Comparison of ENCODE assay signal across 1 cellular context in genomic region chr10:53846809-53847208, GRCh38.
TF ChIP-seq lines count a peak whose summit lies in the region.

No MANE protein-coding gene starts in this region.

TF ChIP-seq in SK-N-SH treated with all-trans-retinoic acid at 6 μM for 48 hours, 23 proteins besides CTCF, POLR2A, EP300 and RAD21 (continued from another document):
- TF ChIP-seq BACH2 (CRISPR knock-in tag; IDR thresholded peaks at IDR 0.05; ENCODE audit: borderline replicate concordance) (no peak), ZC3H10 (CRISPR knock-in tag; IDR thresholded peaks at IDR 0.05) (no peak), ISL1 (CRISPR knock-in tag; IDR thresholded peaks at IDR 0.05) (no peak), CSDC2 (CRISPR knock-in tag; IDR thresholded peaks at IDR 0.05) (no peak), ARNTL (CRISPR knock-in tag; IDR thresholded peaks at IDR 0.05; ENCODE audit: borderline replicate concordance, low read depth) (no peak), OSR1 (CRISPR knock-in tag; IDR thresholded peaks at IDR 0.05) (no peak), ZNF8 (CRISPR knock-in tag; IDR thresholded peaks at IDR 0.05) (no peak)
- TF ChIP-seq, protein P1, sequence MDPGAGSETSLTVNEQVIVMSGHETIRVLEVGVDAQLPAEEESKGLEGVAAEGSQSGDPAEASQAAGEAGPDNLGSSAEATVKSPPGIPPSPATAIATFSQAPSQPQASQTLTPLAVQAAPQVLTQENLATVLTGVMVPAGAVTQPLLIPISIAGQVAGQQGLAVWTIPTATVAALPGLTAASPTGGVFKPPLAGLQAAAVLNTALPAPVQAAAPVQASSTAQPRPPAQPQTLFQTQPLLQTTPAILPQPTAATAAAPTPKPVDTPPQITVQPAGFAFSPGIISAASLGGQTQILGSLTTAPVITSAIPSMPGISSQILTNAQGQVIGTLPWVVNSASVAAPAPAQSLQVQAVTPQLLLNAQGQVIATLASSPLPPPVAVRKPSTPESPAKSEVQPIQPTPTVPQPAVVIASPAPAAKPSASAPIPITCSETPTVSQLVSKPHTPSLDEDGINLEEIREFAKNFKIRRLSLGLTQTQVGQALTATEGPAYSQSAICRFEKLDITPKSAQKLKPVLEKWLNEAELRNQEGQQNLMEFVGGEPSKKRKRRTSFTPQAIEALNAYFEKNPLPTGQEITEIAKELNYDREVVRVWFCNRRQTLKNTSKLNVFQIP (CRISPR knock-in tag; IDR thresholded peaks at IDR 0.05; ENCODE audit: borderline replicate concordance, low read depth) = no peak
TF ChIP-seq in SK-N-SH treated with all-trans-retinoic acid at 6 μM for 48 hours: peak in this region for 0.
